ENCODE assay signal across 9 cellular contexts in genomic region chr16:22161999-22162657, GRCh38. TPM values are rescaled to one million over a fixed set of nuclear protein-coding genes. Genes with fewer than 3 reads are reported as not detected.
DNase-seq lines count a peak whose midpoint lies in the region; ATAC-seq, FAIRE-seq and TF ChIP-seq lines count a peak whose summit lies in the region.
"Had no signal": no experiment of that assay in that cellular context is flagged by ENCODE, and none has a peak within 500 bp of the region (broad histone marks: within the 10 kb centered on the region; RNA-seq: fewer than 3 reads in every experiment).

SDR42E2 (plus strand) TSS chr16:22162506; CDS start chr16:22165583, 3,077 bp downstream.

- no peak for TF ChIP-seq POLR2A in GM12892 (IDR thresholded peaks at IDR 0.05; ENCODE audit: low read depth, low read length)

- H3K4me3 Mint-ChIP-seq in T-helper 1 cell treated with Interleukin-12 subunit alpha and Interleukin-12 subunit beta and Interleukin-4 antibody, amounts not matched to agents 30 μg/mL and 1 μg/mL, for 36 hours: peak within 1 kb of the TSS; percentile 11

- H3K4me1 Mint-ChIP-seq in T-helper 1 cell treated with Interleukin-12 subunit alpha and Interleukin-12 subunit beta and Interleukin-4 antibody, amounts not matched to agents 30 μg/mL and 1 μg/mL, for 36 hours (ENCODE audit: low read depth): no peaks in the 10 kb centered on the region

- no peak for FAIRE-seq in GM12892 (lab: Jason Lieb, UNC)
- no peak for FAIRE-seq in frontal cortex (lab: Jason Lieb, UNC)
- FAIRE-seq: TTC549 had no signal

- H3K9me3 Mint-ChIP-seq in T-helper 1 cell treated with Interleukin-12 subunit alpha and Interleukin-12 subunit beta and Interleukin-4 antibody, amounts not matched to agents 30 μg/mL and 1 μg/mL, for 36 hours: no peaks in the 10 kb centered on the region

- DNase-seq in GM12892 (ENCODE audit: insufficient read length) (peak; percentile 35), frontal cortex (ENCODE audit: low spot score in 2 of 2) (no peak)
- peak; percentile 25 for DNase-seq in central memory CD4-positive, alpha-beta T cell
- DNase-seq in stimulated activated CD4-positive, alpha-beta T cell treated with anti-CD3 and anti-CD28 coated beads, Interleukin-12 subunit alpha, Interleukin-12 subunit beta, amount 100 ng/mL, for 24 hours (ENCODE audit: low read depth in 2 of 2): peak; percentile 7 to 9

- H3K27ac Mint-ChIP-seq in T-helper 1 cell treated with Interleukin-12 subunit alpha and Interleukin-12 subunit beta and Interleukin-4 antibody, amounts not matched to agents 30 μg/mL and 1 μg/mL, for 36 hours: no peak within 1 kb of the TSS

- H3K36me3 Mint-ChIP-seq in T-helper 1 cell treated with Interleukin-12 subunit alpha and Interleukin-12 subunit beta and Interleukin-4 antibody, amounts not matched to agents 30 μg/mL and 1 μg/mL, for 36 hours (ENCODE audit: low read depth): peaks cover 3% of the 10 kb centered on the region

- ATAC-seq in HG03039 (IDR thresholded peaks at IDR 0.05; ENCODE audit: unreplicated experiment) (no peak), HG03520 (IDR thresholded peaks at IDR 0.05; ENCODE audit: unreplicated experiment) (no peak), HG03139 (IDR thresholded peaks at IDR 0.05; ENCODE audit: unreplicated experiment) (no peak)

- H3K27me3 Mint-ChIP-seq in T-helper 1 cell treated with Interleukin-12 subunit alpha and Interleukin-12 subunit beta and Interleukin-4 antibody, amounts not matched to agents 30 μg/mL and 1 μg/mL, for 36 hours (ENCODE audit: low read depth): peaks cover 27% of the 10 kb centered on the region

RNA-seq across cellular contexts. Expression of gene SDR42E2, which starts in this region (rescaled TPM):
- not detected for polyA plus RNA-seq in GM12892 (2012; ENCODE audit: missing spikeins)
- not detected for total RNA-seq in frontal cortex

Comparison
In these comparisons a context has a peak if more than half of its experiments do, and no peak if none do; other contexts are left out.
1. DNase-seq: peak in GM12892 (single experiment), central memory CD4-positive, alpha-beta T cell (single experiment) and stimulated activated CD4-positive, alpha-beta T cell treated with anti-CD3 and anti-CD28 coated beads, Interleukin-12 subunit alpha, Interleukin-12 subunit beta, amount 100 ng/mL, for 24 hours (2 of 2); none in frontal cortex (0 of 2).